In genomic region chr10:49471532-49471931, GRCh38 we compare ENCODE assay signal across 22 cellular contexts.
"Had no signal": no experiment of that assay in that cellular context is flagged by ENCODE, and none has a peak within 500 bp of the region (broad histone marks: within the 10 kb centered on the region; RNA-seq: fewer than 3 reads in every experiment).

No MANE protein-coding gene starts in this region.

- H3K27me3 Mint-ChIP-seq: natural killer cell treated with Interleukin-12 subunit alpha and Interleukin-12 subunit beta and Interleukin-15 and Interleukin-18, amount 100 ng/mL, for 72 hours; stimulated activated naive B cell treated with anti-CD40 and anti-IgM and Interleukin-4, amounts not matched to agents 10 μg/mL and 1 μg/mL and 100 μg/mL, for 72 hours; stimulated activated naive CD8-positive, alpha-beta T cell treated with anti-CD3 and anti-CD28 coated beads, Interleukin-15, amount 100 ng/mL, for 72 hours had no signal

- H3K4me3 ChIP-seq: coronary artery, left lung, lung, mucosa of descending colon, psoas muscle, right lobe of liver, spleen, testis, transverse colon had no signal

- H3K4me3 Mint-ChIP-seq: immature natural killer cell; natural killer cell treated with Interleukin-12 subunit alpha and Interleukin-12 subunit beta and Interleukin-15 and Interleukin-18, amount 100 ng/mL, for 72 hours; stimulated activated naive B cell treated with anti-CD40 and anti-IgM and Interleukin-4, amounts not matched to agents 10 μg/mL and 1 μg/mL and 100 μg/mL, for 72 hours; stimulated activated naive CD8-positive, alpha-beta T cell treated with anti-CD3 and anti-CD28 coated beads, Interleukin-15, amount 100 ng/mL, for 72 hours had no signal

- H3K9me3 Mint-ChIP-seq: immature natural killer cell; natural killer cell treated with Interleukin-12 subunit alpha and Interleukin-12 subunit beta and Interleukin-15 and Interleukin-18, amount 100 ng/mL, for 72 hours; stimulated activated naive CD8-positive, alpha-beta T cell treated with anti-CD3 and anti-CD28 coated beads, Interleukin-15, amount 100 ng/mL, for 72 hours had no signal

- H3K4me1 Mint-ChIP-seq: immature natural killer cell; stimulated activated naive B cell treated with anti-CD40 and anti-IgM and Interleukin-4, amounts not matched to agents 10 μg/mL and 1 μg/mL and 100 μg/mL, for 72 hours; stimulated activated naive CD8-positive, alpha-beta T cell treated with anti-CD3 and anti-CD28 coated beads, Interleukin-15, amount 100 ng/mL, for 72 hours had no signal

- H3K4me1 ChIP-seq: foreskin keratinocyte, left lung, parathyroid adenoma, psoas muscle, right lobe of liver, spleen, testis, transverse colon had no signal

- H3K9me3 ChIP-seq: left lung, mucosa of descending colon, psoas muscle, right lobe of liver, spleen, testis, transverse colon had no signal

- DNase-seq: caudate nucleus; effector CD4-positive, alpha-beta T cell; immature natural killer cell; left lung; mucosa of descending colon; occipital lobe; psoas muscle; retina; right lobe of liver; spleen; stimulated activated CD4-positive, alpha-beta T cell treated with anti-CD3 and anti-CD28 coated beads, Interleukin-15, amount 100 ng/mL, for 24 hours; stimulated activated CD4-positive, alpha-beta T cell treated with anti-CD3 and anti-CD28 coated beads, Interleukin-1b, Interleukin-23, amount 100 ng/mL, for 48 hours; stimulated activated CD4-positive, alpha-beta T cell treated with anti-CD3 and anti-CD28 coated beads, Interleukin-4, amount 100 ng/mL, for 24 hours; stimulated activated naive B cell treated with anti-CD40 and anti-IgM and Interleukin-4, amounts not matched to agents 10 μg/mL and 1 μg/mL and 100 μg/mL, for 72 hours; stimulated activated naive CD8-positive, alpha-beta T cell treated with anti-CD3 and anti-CD28 coated beads, Interleukin-15, amount 100 ng/mL, for 72 hours; testis; transverse colon had no signal

- H3K27ac ChIP-seq: coronary artery, foreskin keratinocyte, left lung, parathyroid adenoma, psoas muscle, right lobe of liver, spleen, testis, transverse colon had no signal

- H3K27me3 ChIP-seq: foreskin keratinocyte, left lung, right lobe of liver, spleen, testis, transverse colon had no signal

- H3K27ac Mint-ChIP-seq: immature natural killer cell; natural killer cell treated with Interleukin-12 subunit alpha and Interleukin-12 subunit beta and Interleukin-15 and Interleukin-18, amount 100 ng/mL, for 72 hours; stimulated activated naive B cell treated with anti-CD40 and anti-IgM and Interleukin-4, amounts not matched to agents 10 μg/mL and 1 μg/mL and 100 μg/mL, for 72 hours; stimulated activated naive CD8-positive, alpha-beta T cell treated with anti-CD3 and anti-CD28 coated beads, Interleukin-15, amount 100 ng/mL, for 72 hours had no signal

- ATAC-seq: foreskin keratinocyte; left lung; mucosa of descending colon; natural killer cell treated with Interleukin-12 subunit alpha and Interleukin-12 subunit beta and Interleukin-15 and Interleukin-18, amount 100 ng/mL, for 72 hours; psoas muscle; stimulated activated naive B cell treated with anti-CD40 and anti-IgM and Interleukin-4, amounts not matched to agents 10 μg/mL and 1 μg/mL and 100 μg/mL, for 72 hours; stimulated activated naive CD8-positive, alpha-beta T cell treated with anti-CD3 and anti-CD28 coated beads, Interleukin-15, amount 100 ng/mL, for 72 hours had no signal
